Comparison of ENCODE assay signal across 1 cellular context in the genomic region with DNA sequence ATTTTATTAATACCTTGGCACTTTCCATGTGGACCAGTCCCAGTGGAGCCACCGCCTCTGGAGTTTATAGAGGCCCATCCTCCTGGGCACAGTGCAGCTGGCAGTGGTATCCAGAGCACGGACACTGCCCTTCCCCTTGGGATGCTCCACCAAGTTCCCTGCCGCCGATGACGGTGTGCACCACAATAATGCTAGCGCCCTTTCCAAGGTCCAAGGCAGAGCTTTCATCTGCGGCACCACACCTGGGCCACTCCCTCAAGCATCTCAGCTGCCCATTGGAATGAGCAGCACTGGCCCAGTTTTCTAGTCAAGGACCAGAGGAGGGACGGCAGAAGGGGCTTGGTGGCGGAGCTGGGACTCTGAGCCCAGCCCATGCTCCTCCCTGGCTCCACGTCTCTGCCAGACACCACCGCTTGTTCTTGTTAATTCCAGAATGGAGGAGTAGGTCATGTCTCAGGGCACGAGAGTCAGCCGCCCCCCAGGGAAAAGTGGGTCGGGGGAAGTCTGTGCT.
TF ChIP-seq lines count a peak whose summit lies in the region.

No MANE protein-coding gene starts in this region.

TF ChIP-seq in GM23338, 12 proteins besides CTCF, POLR2A, EP300 and RAD21 (continued from another document):
- TF ChIP-seq, protein P1, sequence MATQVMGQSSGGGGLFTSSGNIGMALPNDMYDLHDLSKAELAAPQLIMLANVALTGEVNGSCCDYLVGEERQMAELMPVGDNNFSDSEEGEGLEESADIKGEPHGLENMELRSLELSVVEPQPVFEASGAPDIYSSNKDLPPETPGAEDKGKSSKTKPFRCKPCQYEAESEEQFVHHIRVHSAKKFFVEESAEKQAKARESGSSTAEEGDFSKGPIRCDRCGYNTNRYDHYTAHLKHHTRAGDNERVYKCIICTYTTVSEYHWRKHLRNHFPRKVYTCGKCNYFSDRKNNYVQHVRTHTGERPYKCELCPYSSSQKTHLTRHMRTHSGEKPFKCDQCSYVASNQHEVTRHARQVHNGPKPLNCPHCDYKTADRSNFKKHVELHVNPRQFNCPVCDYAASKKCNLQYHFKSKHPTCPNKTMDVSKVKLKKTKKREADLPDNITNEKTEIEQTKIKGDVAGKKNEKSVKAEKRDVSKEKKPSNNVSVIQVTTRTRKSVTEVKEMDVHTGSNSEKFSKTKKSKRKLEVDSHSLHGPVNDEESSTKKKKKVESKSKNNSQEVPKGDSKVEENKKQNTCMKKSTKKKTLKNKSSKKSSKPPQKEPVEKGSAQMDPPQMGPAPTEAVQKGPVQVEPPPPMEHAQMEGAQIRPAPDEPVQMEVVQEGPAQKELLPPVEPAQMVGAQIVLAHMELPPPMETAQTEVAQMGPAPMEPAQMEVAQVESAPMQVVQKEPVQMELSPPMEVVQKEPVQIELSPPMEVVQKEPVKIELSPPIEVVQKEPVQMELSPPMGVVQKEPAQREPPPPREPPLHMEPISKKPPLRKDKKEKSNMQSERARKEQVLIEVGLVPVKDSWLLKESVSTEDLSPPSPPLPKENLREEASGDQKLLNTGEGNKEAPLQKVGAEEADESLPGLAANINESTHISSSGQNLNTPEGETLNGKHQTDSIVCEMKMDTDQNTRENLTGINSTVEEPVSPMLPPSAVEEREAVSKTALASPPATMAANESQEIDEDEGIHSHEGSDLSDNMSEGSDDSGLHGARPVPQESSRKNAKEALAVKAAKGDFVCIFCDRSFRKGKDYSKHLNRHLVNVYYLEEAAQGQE (IDR thresholded peaks at IDR 0.05; ENCODE audit: unreplicated experiment) = no peak
- TF ChIP-seq STAT1 (IDR thresholded peaks at IDR 0.05; ENCODE audit: unreplicated experiment) (no peak), EZH2phosphoT487 (IDR thresholded peaks at IDR 0.05; ENCODE audit: unreplicated experiment) (no peak), ZNF114 (CRISPR knock-in tag; IDR thresholded peaks at IDR 0.05) (no peak), JUNB (IDR thresholded peaks at IDR 0.05; ENCODE audit: unreplicated experiment) (no peak), NANOG (IDR thresholded peaks at IDR 0.05; ENCODE audit: borderline replicate concordance) (no peak), EZH2 (IDR thresholded peaks at IDR 0.05; ENCODE audit: low read depth, unreplicated experiment) (no peak), ZNF331 (CRISPR knock-in tag; IDR thresholded peaks at IDR 0.05; ENCODE audit: low read depth) (no peak), CREB1 (CRISPR knock-in tag; IDR thresholded peaks at IDR 0.05; ENCODE audit: low read depth) (no peak)
- TF ChIP-seq, protein P2, sequence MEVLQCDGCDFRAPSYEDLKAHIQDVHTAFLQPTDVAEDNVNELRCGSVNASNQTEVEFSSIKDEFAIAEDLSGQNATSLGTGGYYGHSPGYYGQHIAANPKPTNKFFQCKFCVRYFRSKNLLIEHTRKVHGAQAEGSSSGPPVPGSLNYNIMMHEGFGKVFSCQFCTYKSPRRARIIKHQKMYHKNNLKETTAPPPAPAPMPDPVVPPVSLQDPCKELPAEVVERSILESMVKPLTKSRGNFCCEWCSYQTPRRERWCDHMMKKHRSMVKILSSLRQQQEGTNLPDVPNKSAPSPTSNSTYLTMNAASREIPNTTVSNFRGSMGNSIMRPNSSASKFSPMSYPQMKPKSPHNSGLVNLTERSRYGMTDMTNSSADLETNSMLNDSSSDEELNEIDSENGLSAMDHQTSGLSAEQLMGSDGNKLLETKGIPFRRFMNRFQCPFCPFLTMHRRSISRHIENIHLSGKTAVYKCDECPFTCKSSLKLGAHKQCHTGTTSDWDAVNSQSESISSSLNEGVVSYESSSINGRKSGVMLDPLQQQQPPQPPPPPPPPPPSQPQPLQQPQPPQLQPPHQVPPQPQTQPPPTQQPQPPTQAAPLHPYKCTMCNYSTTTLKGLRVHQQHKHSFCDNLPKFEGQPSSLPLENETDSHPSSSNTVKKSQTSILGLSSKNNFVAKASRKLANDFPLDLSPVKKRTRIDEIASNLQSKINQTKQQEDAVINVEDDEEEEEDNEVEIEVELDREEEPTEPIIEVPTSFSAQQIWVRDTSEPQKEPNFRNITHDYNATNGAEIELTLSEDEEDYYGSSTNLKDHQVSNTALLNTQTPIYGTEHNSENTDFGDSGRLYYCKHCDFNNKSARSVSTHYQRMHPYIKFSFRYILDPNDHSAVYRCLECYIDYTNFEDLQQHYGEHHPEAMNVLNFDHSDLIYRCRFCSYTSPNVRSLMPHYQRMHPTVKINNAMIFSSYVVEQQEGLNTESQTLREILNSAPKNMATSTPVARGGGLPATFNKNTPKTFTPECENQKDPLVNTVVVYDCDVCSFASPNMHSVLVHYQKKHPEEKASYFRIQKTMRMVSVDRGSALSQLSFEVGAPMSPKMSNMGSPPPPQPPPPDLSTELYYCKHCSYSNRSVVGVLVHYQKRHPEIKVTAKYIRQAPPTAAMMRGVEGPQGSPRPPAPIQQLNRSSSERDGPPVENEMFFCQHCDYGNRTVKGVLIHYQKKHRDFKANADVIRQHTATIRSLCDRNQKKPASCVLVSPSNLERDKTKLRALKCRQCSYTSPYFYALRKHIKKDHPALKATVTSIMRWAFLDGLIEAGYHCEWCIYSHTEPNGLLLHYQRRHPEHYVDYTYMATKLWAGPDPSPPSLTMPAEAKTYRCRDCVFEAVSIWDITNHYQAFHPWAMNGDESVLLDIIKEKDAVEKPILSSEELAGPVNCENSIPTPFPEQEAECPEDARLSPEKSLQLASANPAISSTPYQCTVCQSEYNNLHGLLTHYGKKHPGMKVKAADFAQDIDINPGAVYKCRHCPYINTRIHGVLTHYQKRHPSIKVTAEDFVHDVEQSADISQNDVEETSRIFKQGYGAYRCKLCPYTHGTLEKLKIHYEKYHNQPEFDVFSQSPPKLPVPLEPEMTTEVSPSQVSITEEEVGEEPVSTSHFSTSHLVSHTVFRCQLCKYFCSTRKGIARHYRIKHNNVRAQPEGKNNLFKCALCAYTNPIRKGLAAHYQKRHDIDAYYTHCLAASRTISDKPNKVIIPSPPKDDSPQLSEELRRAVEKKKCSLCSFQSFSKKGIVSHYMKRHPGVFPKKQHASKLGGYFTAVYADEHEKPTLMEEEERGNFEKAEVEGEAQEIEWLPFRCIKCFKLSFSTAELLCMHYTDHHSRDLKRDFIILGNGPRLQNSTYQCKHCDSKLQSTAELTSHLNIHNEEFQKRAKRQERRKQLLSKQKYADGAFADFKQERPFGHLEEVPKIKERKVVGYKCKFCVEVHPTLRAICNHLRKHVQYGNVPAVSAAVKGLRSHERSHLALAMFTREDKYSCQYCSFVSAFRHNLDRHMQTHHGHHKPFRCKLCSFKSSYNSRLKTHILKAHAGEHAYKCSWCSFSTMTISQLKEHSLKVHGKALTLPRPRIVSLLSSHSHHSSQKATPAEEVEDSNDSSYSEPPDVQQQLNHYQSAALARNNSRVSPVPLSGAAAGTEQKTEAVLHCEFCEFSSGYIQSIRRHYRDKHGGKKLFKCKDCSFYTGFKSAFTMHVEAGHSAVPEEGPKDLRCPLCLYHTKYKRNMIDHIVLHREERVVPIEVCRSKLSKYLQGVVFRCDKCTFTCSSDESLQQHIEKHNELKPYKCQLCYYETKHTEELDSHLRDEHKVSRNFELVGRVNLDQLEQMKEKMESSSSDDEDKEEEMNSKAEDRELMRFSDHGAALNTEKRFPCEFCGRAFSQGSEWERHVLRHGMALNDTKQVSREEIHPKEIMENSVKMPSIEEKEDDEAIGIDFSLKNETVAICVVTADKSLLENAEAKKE (CRISPR knock-in tag; IDR thresholded peaks at IDR 0.05) = no peak
- TF ChIP-seq, protein P3, sequence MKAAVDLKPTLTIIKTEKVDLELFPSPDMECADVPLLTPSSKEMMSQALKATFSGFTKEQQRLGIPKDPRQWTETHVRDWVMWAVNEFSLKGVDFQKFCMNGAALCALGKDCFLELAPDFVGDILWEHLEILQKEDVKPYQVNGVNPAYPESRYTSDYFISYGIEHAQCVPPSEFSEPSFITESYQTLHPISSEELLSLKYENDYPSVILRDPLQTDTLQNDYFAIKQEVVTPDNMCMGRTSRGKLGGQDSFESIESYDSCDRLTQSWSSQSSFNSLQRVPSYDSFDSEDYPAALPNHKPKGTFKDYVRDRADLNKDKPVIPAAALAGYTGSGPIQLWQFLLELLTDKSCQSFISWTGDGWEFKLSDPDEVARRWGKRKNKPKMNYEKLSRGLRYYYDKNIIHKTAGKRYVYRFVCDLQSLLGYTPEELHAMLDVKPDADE (IDR thresholded peaks at IDR 0.05) = no peak
TF ChIP-seq in GM23338: peak in this region for 0.
